Comparison of ENCODE assay signal across 24 cellular contexts in the genomic region with DNA sequence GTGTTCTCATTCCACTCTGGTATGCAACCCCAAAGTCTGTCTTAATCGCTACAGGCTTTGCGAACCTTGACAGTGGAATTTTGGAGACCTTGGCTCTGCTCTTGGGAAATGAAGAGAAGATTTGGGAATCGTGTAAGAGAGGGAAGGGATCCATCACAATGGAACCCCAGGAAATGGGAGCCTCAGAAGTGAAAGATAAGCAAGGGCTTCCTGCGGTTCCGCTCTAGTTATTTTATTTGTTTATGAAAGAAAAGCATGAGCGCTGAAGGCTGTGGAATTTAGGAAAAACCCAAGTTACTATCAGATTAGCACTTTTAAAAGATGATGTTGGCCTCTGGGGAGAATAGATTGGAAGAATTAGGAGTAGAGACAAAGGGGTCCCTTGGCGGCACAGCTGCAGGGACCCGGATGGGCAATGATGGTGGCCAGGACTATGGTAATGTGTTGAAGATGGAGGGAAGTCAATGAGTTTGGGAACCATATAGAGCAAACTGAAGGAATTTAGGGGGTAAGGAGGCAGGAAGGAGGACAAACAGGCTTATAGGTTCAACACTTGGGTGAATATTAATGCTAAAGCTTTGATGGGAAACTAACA. TPM values are rescaled to one million over a fixed set of nuclear protein-coding genes. Genes with fewer than 3 reads are reported as not detected.
DNase-seq lines count a peak whose midpoint lies in the region; ATAC-seq and TF ChIP-seq lines count a peak whose summit lies in the region.
"Had no signal": no experiment of that assay in that cellular context is flagged by ENCODE, and none has a peak within 500 bp of the region (broad histone marks: within the 10 kb centered on the region; RNA-seq: fewer than 3 reads in every experiment).

No MANE protein-coding gene starts in this region.

- H3K9ac ChIP-seq in H9 (ENCODE audit: extremely low read depth, insufficient read length, low read length): no peak overlapping the region
- H3K9ac ChIP-seq: SK-N-SH had no signal

- no peak overlapping the region for H3K4ac ChIP-seq in H9 (ENCODE audit: low read depth, low read length)

- ATAC-seq in GM21529 (IDR thresholded peaks at IDR 0.05; ENCODE audit: unreplicated experiment) (no peak), HG02970 (IDR thresholded peaks at IDR 0.05; ENCODE audit: low FRiP score, unreplicated experiment) (no peak)
- ATAC-seq: GM12878 had no signal

- no peak overlapping the region for H3K18ac ChIP-seq in H9 (ENCODE audit: insufficient read length, low read depth, low read length)

- peaks cover 10 to 14% of the 10 kb centered on the region in 2 experiments for H3K4me1 Mint-ChIP-seq in H9

- no peak overlapping the region for H3K23ac ChIP-seq in H9 (ENCODE audit: insufficient read length, low read depth, low read length)

- H3K79me1 ChIP-seq in H9 (ENCODE audit: insufficient read depth, low read depth, low read length, poor library complexity, severe bottlenecking): no peaks in the 10 kb centered on the region

- H4K20me1 ChIP-seq in H9 (ENCODE audit: control insufficient read depth, insufficient read depth, insufficient read length): no peaks in the 10 kb centered on the region

- H4K91ac ChIP-seq in H9 (ENCODE audit: insufficient read length, low read depth, low read length): no peak overlapping the region

- no peak overlapping the region for H3K56ac ChIP-seq in H9 (ENCODE audit: insufficient read length, low read depth, low read length)

- H3K27ac Mint-ChIP-seq in H9: no peak overlapping the region
- H3K27ac Mint-ChIP-seq: CD4-positive, alpha-beta T cell had no signal

- H2BK15ac ChIP-seq in H9 (ENCODE audit: low read depth, low read length): no peak overlapping the region

- no peak overlapping the region for H2BK120ac ChIP-seq in H9 (ENCODE audit: low read depth, low read length, poor library complexity, severe bottlenecking)

- no peak overlapping the region for H4K8ac ChIP-seq in H9 (replicated peaks; ENCODE audit: insufficient read length, low read depth, low read length)

- H3K9me3 Mint-ChIP-seq in H9: no peaks in the 10 kb centered on the region
- H3K9me3 Mint-ChIP-seq: CD4-positive, alpha-beta T cell had no signal

- no peaks in the 10 kb centered on the region for H3K23me2 ChIP-seq in H9 (ENCODE audit: insufficient read length, low read depth, low read length, poor library complexity, severe bottlenecking)

- H3K36me3 ChIP-seq in neutrophil (no peaks in the 10 kb centered on the region), WERI-Rb-1 (no peaks in the 10 kb centered on the region)
- H3K36me3 ChIP-seq: BE2C had no signal

- H3K4me2 ChIP-seq in H9 (ENCODE audit: insufficient read depth, insufficient read length, low read length): peak overlapping the region; percentile 23
- H3K4me2 ChIP-seq: PC-9, SK-N-SH had no signal

- H3K4me1 ChIP-seq in H9 (ENCODE audit: insufficient read depth, low read length) (peaks cover 12% of the 10 kb centered on the region), neutrophil (ENCODE audit: control insufficient read depth in 1 of 2, insufficient read depth in 1 of 2, low read depth in 1 of 2, low read length in 1 of 2) (peaks cover 44 to 52% of the 10 kb centered on the region in 2 experiments)
- H3K4me1 ChIP-seq: BE2C had no signal

- no peak overlapping the region for H2AK5ac ChIP-seq in H9 (ENCODE audit: insufficient read length, low read length)

- DNase-seq in H9 (peak; percentile 55), choroid plexus epithelial cell (ENCODE audit: low read depth) (no peak), iPS DF 4.7 (ENCODE audit: extremely low read depth, low spot score) (peak; percentile 69), WERI-Rb-1 (no peak), cerebellar nuclear complex (lab: John Stamatoyannopoulos, UW) (no peak)
- DNase-seq: BE2C; CD4-positive, alpha-beta T cell; COR-L47; DMS79; GOT3; Kasumi-1; NCI-H1417; NCI-H1694 treated with DMSO at 0.1 percent for 48 hours; NCI-H446 treated with DMSO at 0.1 percent for 48 hours; NCI-H526 treated with DMSO at 0.1 percent for 48 hours; PC-9; SHP77 treated with DMSO at 0.1 percent for 48 hours; SK-N-SH had no signal

- H3K27me3 ChIP-seq in H9 (ENCODE audit: insufficient read depth, low read length): no peaks in the 10 kb centered on the region
- no peaks in the 10 kb centered on the region for H3K27me3 ChIP-seq in neutrophil
- H3K27me3 ChIP-seq in WERI-Rb-1 (ENCODE audit: insufficient read depth, low read depth, severe bottlenecking): no peaks in the 10 kb centered on the region
- H3K27me3 ChIP-seq: BE2C had no signal

- H3K36me3 Mint-ChIP-seq in H9 (ENCODE audit: insufficient read depth in 1 of 3, low read depth in 3 of 3): no peaks in the 10 kb centered on the region

- TF ChIP-seq CTCF in H9 (conservative IDR thresholded peaks at IDR 0.05) (no peak), choroid plexus epithelial cell (conservative IDR thresholded peaks at IDR 0.05; ENCODE audit: low read depth, low read length) (no peak), neutrophil (IDR thresholded peaks at IDR 0.05) (no peak), WERI-Rb-1 (IDR thresholded peaks at IDR 0.05; ENCODE audit: low read depth, low read length) (no peak)

- H4K5ac ChIP-seq in H9 (ENCODE audit: insufficient read length, low read depth, low read length): no peak overlapping the region

- H2AFZ ChIP-seq in H9 (ENCODE audit: low read length): no peak overlapping the region
- H2AFZ ChIP-seq: PC-9 had no signal

- H2BK12ac ChIP-seq in H9 (ENCODE audit: insufficient read length, low read depth, low read length): no peak overlapping the region

- H3K9me3 ChIP-seq in H9 (ENCODE audit: control insufficient read depth, low read depth, low read length) (no peaks in the 10 kb centered on the region), neutrophil (no peaks in the 10 kb centered on the region), WERI-Rb-1 (ENCODE audit: severe bottlenecking) (no peaks in the 10 kb centered on the region)
- H3K9me3 ChIP-seq: BE2C, SK-N-SH had no signal

- H2BK20ac ChIP-seq in H9 (ENCODE audit: low read depth, low read length, poor library complexity, severe bottlenecking): no peak overlapping the region

- no peak overlapping the region for H3T11ph ChIP-seq in H9 (ENCODE audit: low read length)

- peak overlapping the region; percentile 24 for H3K27ac ChIP-seq in H9 (ENCODE audit: insufficient read length, low read depth, low read length)
- peak overlapping the region; percentile 15 for H3K27ac ChIP-seq in neutrophil
- H3K27ac ChIP-seq in WERI-Rb-1: no peak overlapping the region
- H3K27ac ChIP-seq: PC-9, RWPE1 had no signal

- H3K79me2 ChIP-seq in H9 (ENCODE audit: insufficient read depth, low read length): no peaks in the 10 kb centered on the region

- no peak overlapping the region for H3K4me3 Mint-ChIP-seq in H9
- H3K4me3 Mint-ChIP-seq: CD4-positive, alpha-beta T cell had no signal

- no peaks in the 10 kb centered on the region for H3K27me3 Mint-ChIP-seq in H9 (ENCODE audit: low read depth)
- H3K27me3 Mint-ChIP-seq: CD4-positive, alpha-beta T cell had no signal

- peak overlapping the region; percentile 27 for H3K4me3 ChIP-seq in choroid plexus epithelial cell (ENCODE audit: low read depth, low read length)
- no peak overlapping the region for H3K4me3 ChIP-seq in neutrophil (ENCODE audit: low read depth in 1 of 2, low read length in 1 of 2)
- H3K4me3 ChIP-seq in WERI-Rb-1 (ENCODE audit: low read depth, low read length): no peak overlapping the region
- H3K4me3 ChIP-seq: GM12878, PC-9 had no signal

- H2BK5ac ChIP-seq in H9 (ENCODE audit: insufficient read length, low read length): no peak overlapping the region

- no peak overlapping the region for H3K14ac ChIP-seq in H9 (ENCODE audit: insufficient read depth, low read length)

- no CpG with 5 or more reads among the region's 8 CpGs for WGBS in H9 (ENCODE audit: extremely low coverage, insufficient read length, low lambda C conversion rate)

RNA-seq across cellular contexts. Expression of gene HS3ST3B1, which starts 55.3 kb away (rescaled TPM):
- total RNA-seq in H9 (2021): 2.8 and 2.9 TPM in 2 replicates
- total RNA-seq: A673, PC-9 had no signal

Comparison
In these comparisons a context has a peak if more than half of its experiments do, and no peak if none do; other contexts are left out.
1. DNase-seq: peak in H9 (single experiment) and iPS DF 4.7 (single experiment); none in choroid plexus epithelial cell (single experiment), WERI-Rb-1 (single experiment) and cerebellar nuclear complex (0 of 2).